9 cellular contexts compared by ENCODE assay signal in genomic region chr9:31445960-31446359, GRCh38.
DNase-seq lines count a peak whose midpoint lies in the region; ATAC-seq, FAIRE-seq and TF ChIP-seq lines count a peak whose summit lies in the region.
"Had no signal": no experiment of that assay in that cellular context is flagged by ENCODE, and none has a peak within 500 bp of the region (broad histone marks: within the 10 kb centered on the region; RNA-seq: fewer than 3 reads in every experiment).

No MANE protein-coding gene starts in this region.

- TF ChIP-seq CTCF in GM12878 (IDR thresholded peaks at IDR 0.05 in 2 of 3, conservative IDR thresholded peaks at IDR 0.05 in 1 of 3; ENCODE audit: control insufficient read depth in 2 of 3, extremely low read depth in 1 of 3, insufficient read depth in 1 of 3, low read depth in 3 of 3, low read length in 3 of 3) = no peak
- no peak for TF ChIP-seq CTCF in MCF 10A (IDR thresholded peaks at IDR 0.05; ENCODE audit: unreplicated experiment)

- H3K79me2 ChIP-seq in GM12878 (ENCODE audit: control insufficient read depth, insufficient read depth, low read length) = no peaks in the 10 kb centered on the region

- POLR2A ChIA-PET in GM12878 (lab: Charles Lee) = no interaction called here
- POLR2A ChIA-PET in MCF 10A (lab: Yijun Ruan, JAX) = no interaction called here

- peak; percentile 73 for ATAC-seq in GM18868 (IDR thresholded peaks at IDR 0.05; ENCODE audit: unreplicated experiment)
- peak; percentile 76 for ATAC-seq in GM21528 (IDR thresholded peaks at IDR 0.05; ENCODE audit: low FRiP score, unreplicated experiment)
- ATAC-seq in HG03139 (IDR thresholded peaks at IDR 0.05; ENCODE audit: unreplicated experiment) = peak; percentile 82
- ATAC-seq in GM12878 = peak; percentile 77

- RAD21 ChIA-PET in GM12878 (lab: Charles Lee; ENCODE audit: unreplicated experiment) = no interaction called here

- DNase-seq in GM12878 (ENCODE audit: low read depth, low spot score) (no peak), middle frontal gyrus (ENCODE audit: extremely low spot score, low spot score) (no peak), head of caudate nucleus (no peak), MCF 10A (ENCODE audit: unreplicated experiment) (no peak), NCI-H82 (lab: John Stamatoyannopoulos, UW) (no peak)
- DNase-seq: activated CD8-positive, alpha-beta memory T cell treated with anti-CD3 and anti-CD28 coated beads, Interleukin-2, amount 50 U/mL, for 4 hours had no signal

- 80% methylated on average over 4 of the region's 4 CpGs for WGBS in GM12878 (ENCODE audit: insufficient coverage, insufficient replicate concordance, low lambda C conversion rate, missing lambda C conversion rate)

- H3K36me3 ChIP-seq in GM12878 (ENCODE audit: control insufficient read depth in 2 of 2, insufficient read depth in 2 of 2, low read length in 1 of 2) = no peaks in the 10 kb centered on the region

- peaks cover 15% of the 10 kb centered on the region; the same call in 1 of the 2 replicates for H3K4me1 ChIP-seq in GM12878 (ENCODE audit: control insufficient read depth, insufficient read depth, low read length)

- no peak for TF ChIP-seq EP300 in GM12878 (IDR thresholded peaks at IDR 0.05; ENCODE audit: borderline replicate concordance in 1 of 2, control insufficient read depth in 1 of 2, low read depth in 2 of 2, low read length in 2 of 2)

- H3K36me3 Mint-ChIP-seq in MCF 10A (ENCODE audit: insufficient read depth, unreplicated experiment) = no peaks in the 10 kb centered on the region

- no peaks in the 10 kb centered on the region for H3K9me3 Mint-ChIP-seq in MCF 10A (ENCODE audit: unreplicated experiment)

- H3K27me3 ChIP-seq in GM12878 (replicated peaks in 1 of 2; ENCODE audit: control insufficient read depth in 2 of 2, insufficient read depth in 2 of 2, low read length in 1 of 2) = no peaks in the 10 kb centered on the region

- SMC1A ChIA-PET in GM12878 (lab: Charles Lee; ENCODE audit: uncharacterized antibody, unreplicated experiment) = interaction anchor here (1.2 kb wide), 1 partner anchor 96 kb away, joined by 4 read pairs; no protein-coding TSS in a partner anchor

- H3K27me3 Mint-ChIP-seq in MCF 10A (ENCODE audit: insufficient read depth, unreplicated experiment) = no peaks in the 10 kb centered on the region

- no TSS peak for BruUV-seq in GM12878 (replicated peaks; lab: Mats Ljungman, UMichigan)
- BruUV-seq in MCF 10A (replicated peaks; lab: Mats Ljungman, UMichigan) = no TSS peak

- H3K4me2 ChIP-seq in GM12878 (ENCODE audit: control insufficient read depth, insufficient read depth) = peak overlapping the region; percentile 22; the same call in 1 of the 2 replicates

- CTCF ChIA-PET in GM12878 (lab: Yijun Ruan, JAX) (no interaction called here), MCF 10A (lab: Yijun Ruan, JAX) (no interaction called here)

- H3K4me3 Mint-ChIP-seq in MCF 10A (ENCODE audit: unreplicated experiment) = no peak overlapping the region

- no peak overlapping the region for H2AFZ ChIP-seq in GM12878 (ENCODE audit: control insufficient read depth, low read depth, low read length)

- H4K20me1 ChIP-seq in GM12878 (ENCODE audit: control insufficient read depth, insufficient read depth) = no peaks in the 10 kb centered on the region

- H3K27ac Mint-ChIP-seq in MCF 10A (ENCODE audit: low read depth, unreplicated experiment) = no peak overlapping the region

- no peak overlapping the region for H3K4me3 ChIP-seq in GM12878

- FAIRE-seq in GM12878 (lab: Jason Lieb, UNC) = peak; percentile 88

- TF ChIP-seq RAD21 in GM12878 (IDR thresholded peaks at IDR 0.05; ENCODE audit: insufficient read depth, low read depth, low read length) = no peak

- TF ChIP-seq POLR2A in GM12878 (IDR thresholded peaks at IDR 0.05; ENCODE audit: low read depth, low read length) = no peak

- H3K27ac ChIP-seq in GM12878 (ENCODE audit: control insufficient read depth, insufficient read depth) = no peak overlapping the region

- intact Hi-C loops in GM12878 (cut with micrococcal nuclease; ENCODE audit: unreplicated experiment) = no loop called here
- intact Hi-C loops in head of caudate nucleus (cut with DNase I) = no loop called here
- intact Hi-C loops in MCF 10A (cut with micrococcal nuclease) = no loop called here

- no peak overlapping the region for H3K9ac ChIP-seq in GM12878 (ENCODE audit: control insufficient read depth, insufficient read depth, low read length)

- in situ Hi-C loops in GM12878 (cut with MboI) = no loop called here

- H3K4me1 Mint-ChIP-seq in MCF 10A (ENCODE audit: insufficient read depth, unreplicated experiment) = no peaks in the 10 kb centered on the region

- no peaks in the 10 kb centered on the region for H3K9me3 ChIP-seq in GM12878 (replicated peaks; ENCODE audit: control insufficient read depth, insufficient read depth, low read length)

TF ChIP-seq in GM12878, 131 proteins besides CTCF, POLR2A, EP300 and RAD21:
- peak in 1 of 2 experiments; percentile 40; a peak in 1 of 4 replicates for TF ChIP-seq IKZF2 (IDR thresholded peaks at IDR 0.05)
- TF ChIP-seq BACH1 (IDR thresholded peaks at IDR 0.05; ENCODE audit: borderline replicate concordance) = no peak
- TF ChIP-seq EGR1 (IDR thresholded peaks at IDR 0.05; ENCODE audit: borderline replicate concordance in 1 of 2, low read depth in 2 of 2, low read length in 2 of 2) = no peak
- peak; percentile 88 for TF ChIP-seq BMI1 (IDR thresholded peaks at IDR 0.05; ENCODE audit: borderline replicate concordance)
- peak; percentile 60; the same call in 1 of the 2 replicates for TF ChIP-seq SPI1 (IDR thresholded peaks at IDR 0.05; ENCODE audit: borderline replicate concordance, insufficient read depth, low read depth, low read length)
- no peak for TF ChIP-seq RB1 (IDR thresholded peaks at IDR 0.05; ENCODE audit: borderline replicate concordance)
